In genomic region chr19:45515081-45515624, GRCh38 we compare ENCODE assay signal across 9 cellular contexts. TPM values are rescaled to one million over a fixed set of nuclear protein-coding genes. Genes with fewer than 3 reads are reported as not detected.
DNase-seq lines count a peak whose midpoint lies in the region; ATAC-seq, FAIRE-seq and TF ChIP-seq lines count a peak whose summit lies in the region.
"Had no signal": no experiment of that assay in that cellular context is flagged by ENCODE, and none has a peak within 500 bp of the region (broad histone marks: within the 10 kb centered on the region; RNA-seq: fewer than 3 reads in every experiment).

No MANE protein-coding gene starts in this region.

- H3K9me3 Mint-ChIP-seq in activated CD4-positive, alpha-beta memory T cell treated with anti-CD3 and anti-CD28 coated beads, Interleukin-2, amount 10 ng/mL, durations not matched to agents 7 days and 5 days, result no peaks in the 10 kb centered on the region

- TF ChIP-seq POLR2A in transverse colon (IDR thresholded peaks at IDR 0.05), result no peak

- DNase-seq in activated effector memory CD4-positive, alpha-beta T cell treated with anti-CD3 and anti-CD28 coated beads, Interleukin-2, amount 50 U/mL, for 16 hours, result peak; percentile 79
- DNase-seq in activated effector memory CD4-positive, alpha-beta T cell treated with Interleukin-2 at 50 U/mL for 16 hours, result no peak
- DNase-seq in activated CD4-positive, alpha-beta memory T cell treated with anti-CD3 and anti-CD28 coated beads, Interleukin-2, amount 10 ng/mL, durations not matched to agents 7 days and 5 days, result peak; percentile 31
- DNase-seq in transverse colon, result peak; percentile 64
- DNase-seq in epidermal melanocyte (ENCODE audit: insufficient read length, low spot score), result no peak
- DNase-seq in HTR-8/SVneo (ENCODE audit: insufficient read length, low spot score), result no peak

- no peak for FAIRE-seq in HTR-8/SVneo (lab: Jason Lieb, UNC)
- FAIRE-seq: colon had no signal

- TF ChIP-seq CTCF in transverse colon (IDR thresholded peaks at IDR 0.05), result no peak

- ATAC-seq in GM18867 (IDR thresholded peaks at IDR 0.05; ENCODE audit: unreplicated experiment), result no peak

- peaks cover 71% of the 10 kb centered on the region for H3K4me1 Mint-ChIP-seq in activated CD4-positive, alpha-beta memory T cell treated with anti-CD3 and anti-CD28 coated beads, Interleukin-2, amount 10 ng/mL, durations not matched to agents 7 days and 5 days

- peak overlapping the region; percentile 21 for H3K27ac ChIP-seq in layer of hippocampus (ENCODE audit: low read depth, low read length)
- H3K27ac ChIP-seq in transverse colon, result peak overlapping the region; percentile 98 to 100 (median 99)

- H3K36me3 ChIP-seq in transverse colon, result peaks cover 0 to 13% (median 2%) of the 10 kb centered on the region in 4 donors

- peaks cover 48 to 93% (median 78%) of the 10 kb centered on the region in 4 donors for H3K4me1 ChIP-seq in transverse colon

- no peaks in the 10 kb centered on the region for H3K9me3 ChIP-seq in transverse colon

- H3K27me3 Mint-ChIP-seq in activated CD4-positive, alpha-beta memory T cell treated with anti-CD3 and anti-CD28 coated beads, Interleukin-2, amount 10 ng/mL, durations not matched to agents 7 days and 5 days, result no peaks in the 10 kb centered on the region

- H3K27ac Mint-ChIP-seq in activated CD4-positive, alpha-beta memory T cell treated with anti-CD3 and anti-CD28 coated beads, Interleukin-2, amount 10 ng/mL, durations not matched to agents 7 days and 5 days, result peak overlapping the region; percentile 93

- in situ Hi-C loops in transverse colon (cut with MboI; ENCODE audit: low pct_ligation_motif_present in 1 of 4, low pct_unique_long_range_greater_than_20kb in 1 of 4, low sequenced_read_pairs in 3 of 4), result no loop called here

- H3K36me3 Mint-ChIP-seq in activated CD4-positive, alpha-beta memory T cell treated with anti-CD3 and anti-CD28 coated beads, Interleukin-2, amount 10 ng/mL, durations not matched to agents 7 days and 5 days (ENCODE audit: low read depth), result peaks cover 62% of the 10 kb centered on the region

- CTCF ChIA-PET in activated CD4-positive, alpha-beta memory T cell treated with anti-CD3 and anti-CD28 coated beads, Interleukin-2, amount 10 ng/mL, durations not matched to agents 7 days and 5 days (lab: Charles Lee), result interaction anchor here (0.5 to 2.9 kb wide), 11 partner anchors 9 to 202 kb away, joined by 3 to 13 read pairs (median 5); no protein-coding TSS in a partner anchor

- intact Hi-C loops in transverse colon (cut with DNase I; ENCODE audit: low total_unique reads), result no loop called here

- peak overlapping the region in 1 of 4 donors; percentile 3 for H3K4me3 ChIP-seq in transverse colon

- WGBS in transverse colon (ENCODE audit: low coverage in 1 of 2), 2 donors, result 55% methylated on average over 10 of the region's 10 CpGs; no CpG with 5 or more reads in 1 of the 2 donors

- TF ChIP-seq EP300 in transverse colon (IDR thresholded peaks at IDR 0.05; ENCODE audit: low read depth), result no peak

- H3K27me3 ChIP-seq in layer of hippocampus (ENCODE audit: control insufficient read depth, insufficient read depth, low read length) (no peaks in the 10 kb centered on the region), transverse colon (no peaks in the 10 kb centered on the region)

- H3K4me3 Mint-ChIP-seq in activated CD4-positive, alpha-beta memory T cell treated with anti-CD3 and anti-CD28 coated beads, Interleukin-2, amount 10 ng/mL, durations not matched to agents 7 days and 5 days, result peak overlapping the region; percentile 47

- POLR2A ChIA-PET in activated CD4-positive, alpha-beta memory T cell treated with anti-CD3 and anti-CD28 coated beads, Interleukin-2, amount 10 ng/mL, durations not matched to agents 7 days and 5 days (lab: Charles Lee), result interaction anchor here (0.7 to 2.8 kb wide), 7 partner anchors 10 to 126 kb away, joined by 3 to 7 read pairs (median 3); partner anchors contain the start of gene PPM1N

RNA-seq across cellular contexts. Expression of gene VASP, which starts 7.9 kb away (rescaled TPM):
- total RNA-seq in activated CD4-positive, alpha-beta memory T cell treated with anti-CD3 and anti-CD28 coated beads, Interleukin-2, amount 10 ng/mL, durations not matched to agents 7 days and 5 days, result 100 to 1,000 TPM; 224 to 233 TPM
- total RNA-seq in transverse colon, result 100 to 1,000 TPM; 167 to 465 (median 204) TPM

RNA-seq across cellular contexts. Expression of gene PPM1N, which starts 16.9 kb away (rescaled TPM):
- total RNA-seq in activated CD4-positive, alpha-beta memory T cell treated with anti-CD3 and anti-CD28 coated beads, Interleukin-2, amount 10 ng/mL, durations not matched to agents 7 days and 5 days, result 1 to 10 TPM; 3.5 to 4.3 TPM
- 1 to 10 TPM in 2 of 4 donors, under 1 TPM in 1, not detected in 1; 1.00 to 4.3 (median 1.4) TPM for total RNA-seq in transverse colon

RNA-seq across cellular contexts. Expression of gene RTN2, which starts 18.3 kb away (rescaled TPM):
- total RNA-seq in activated CD4-positive, alpha-beta memory T cell treated with anti-CD3 and anti-CD28 coated beads, Interleukin-2, amount 10 ng/mL, durations not matched to agents 7 days and 5 days, result 1 to 10 TPM; 3.0 to 5.5 TPM
- 10 to 100 TPM in 1 of 4 donors, 1 to 10 TPM in 1, not detected in 2; 5.7 to 13.5 TPM for total RNA-seq in transverse colon

RNA-seq across cellular contexts. Expression of gene FOSB, which starts 47.4 kb away (rescaled TPM):
- 10 to 100 TPM; 15.3 to 16.1 TPM for total RNA-seq in activated CD4-positive, alpha-beta memory T cell treated with anti-CD3 and anti-CD28 coated beads, Interleukin-2, amount 10 ng/mL, durations not matched to agents 7 days and 5 days
- 10 to 100 TPM; 14.5 to 64.7 (median 25.6) TPM for total RNA-seq in transverse colon

Comparison
In these comparisons a context has a peak if more than half of its experiments do, and no peak if none do; other contexts are left out.
1. DNase-seq: peak in activated effector memory CD4-positive, alpha-beta T cell treated with anti-CD3 and anti-CD28 coated beads, Interleukin-2, amount 50 U/mL, for 16 hours (single experiment), activated CD4-positive, alpha-beta memory T cell treated with anti-CD3 and anti-CD28 coated beads, Interleukin-2, amount 10 ng/mL, durations not matched to agents 7 days and 5 days (single experiment) and transverse colon (single experiment); none in activated effector memory CD4-positive, alpha-beta T cell treated with Interleukin-2 at 50 U/mL for 16 hours (single experiment), epidermal melanocyte (single experiment) and HTR-8/SVneo (single experiment).